In genomic region chr7:134514663-134515062, GRCh38 we compare ENCODE assay signal across 8 cellular contexts. TPM values are rescaled to one million over a fixed set of nuclear protein-coding genes. Genes with fewer than 3 reads are reported as not detected.
DNase-seq lines count a peak whose midpoint lies in the region; ATAC-seq and TF ChIP-seq lines count a peak whose summit lies in the region.

No MANE protein-coding gene starts in this region.

- TF ChIP-seq CTCF in AG04449 (IDR thresholded peaks at IDR 0.05; ENCODE audit: insufficient read depth, low read length, missing control alignments) (peak; percentile 69), GM06990 (IDR thresholded peaks at IDR 0.05; ENCODE audit: insufficient read depth, low read length, poor library complexity, severe bottlenecking) (peak; percentile 78), retinal pigment epithelial cell (conservative IDR thresholded peaks at IDR 0.05; ENCODE audit: low read depth, low read length) (peak; percentile 77)

- no peak overlapping the region for H3K4me3 ChIP-seq in AG04449 (ENCODE audit: low read depth, low read length)
- no peak overlapping the region for H3K4me3 ChIP-seq in GM06990 (replicated peaks; ENCODE audit: low read depth, low read length)
- no peak overlapping the region for H3K4me3 ChIP-seq in adipocyte (ENCODE audit: low read length)
- no peak overlapping the region for H3K4me3 ChIP-seq in retinal pigment epithelial cell (ENCODE audit: low read length)

- intact Hi-C loops in left ventricle myocardium superior (cut with micrococcal nuclease): loop anchor here (5.0 kb wide), 1 partner anchor 93 kb away; no protein-coding TSS in a partner anchor

- peak; percentile 53 for ATAC-seq in HG03432 (IDR thresholded peaks at IDR 0.05; ENCODE audit: unreplicated experiment)
- ATAC-seq in left ventricle myocardium superior: peak; percentile 56
- no peak for ATAC-seq in HG03520 (IDR thresholded peaks at IDR 0.05; ENCODE audit: unreplicated experiment)

- DNase-seq in AG04449 (ENCODE audit: low read depth, low spot score) (peak; percentile 31), GM06990 (ENCODE audit: extremely low read depth, insufficient read length) (no peak), NCI-H524 treated with DMSO at 0.1 percent for 48 hours (lab: John Stamatoyannopoulos, UW) (peak; percentile 44), adipocyte (ENCODE audit: low read depth) (peak; percentile 93), left ventricle myocardium superior (no peak), retinal pigment epithelial cell (ENCODE audit: low read depth) (no peak)

- H3K9ac ChIP-seq in adipocyte (ENCODE audit: low read length): no peak overlapping the region

- no peaks in the 10 kb centered on the region for H3K9me3 ChIP-seq in adipocyte (ENCODE audit: control insufficient read depth, low read length)

- H3K27me3 ChIP-seq in GM06990 (replicated peaks; ENCODE audit: control insufficient read depth, insufficient read depth, low read length): no peaks in the 10 kb centered on the region; the same call in 1 of the 2 replicates
- H3K27me3 ChIP-seq in adipocyte (replicated peaks; ENCODE audit: control insufficient read depth, insufficient read depth, low read length): no peaks in the 10 kb centered on the region

- POLR2A ChIA-PET in AG04449 (lab: Yijun Ruan, JAX): interaction anchor here (1.4 kb wide), 1 partner anchor 82 kb away, joined by 4 read pairs; no protein-coding TSS in a partner anchor

- H3K36me3 ChIP-seq in GM06990 (ENCODE audit: control insufficient read depth, insufficient read depth, low read length): no peaks in the 10 kb centered on the region
- H3K36me3 ChIP-seq in adipocyte (ENCODE audit: control insufficient read depth, insufficient read depth, low read length, severe bottlenecking): no peaks in the 10 kb centered on the region

- peaks cover 19% of the 10 kb centered on the region for H3K4me1 ChIP-seq in adipocyte (ENCODE audit: control insufficient read depth, insufficient read depth, low read length)

- CTCF ChIA-PET in AG04449 (lab: Yijun Ruan, JAX): interaction anchor here (0.7 to 9.8 kb wide), 49 partner anchors 8 to 197 kb away, joined by 3 to 417 read pairs (median 7); partner anchors contain the start of genes AKR1B1, AKR1B10 and AKR1B15

RNA-seq across cellular contexts. Expression of gene AKR1B10, which starts 12.7 kb away (rescaled TPM):
- total RNA-seq in left ventricle myocardium superior: 0.45 TPM

RNA-seq across cellular contexts. Expression of gene AKR1B15, which starts 34.2 kb away (rescaled TPM):
- not detected for total RNA-seq in left ventricle myocardium superior

RNA-seq across cellular contexts. Expression of gene AKR1B1, which starts 55.8 kb away (rescaled TPM):
- total RNA-seq in left ventricle myocardium superior: 230 TPM

Comparison
In these comparisons a context has a peak if more than half of its experiments do, and no peak if none do; other contexts are left out.
1. DNase-seq: peak in AG04449 (single experiment), NCI-H524 treated with DMSO at 0.1 percent for 48 hours (single experiment) and adipocyte (single experiment); none in GM06990 (single experiment), left ventricle myocardium superior (single experiment) and retinal pigment epithelial cell (single experiment).
2. Peak in every context shown above with its lines, with median percentiles within 50 percentile points of each other: CTCF ChIP-seq.